Comparison of ENCODE assay signal across 15 cellular contexts in genomic region chr1:200767326-200767725, GRCh38.
DNase-seq lines count a peak whose midpoint lies in the region; TF ChIP-seq lines count a peak whose summit lies in the region.
"Had no signal": no experiment of that assay in that cellular context is flagged by ENCODE, and none has a peak within 500 bp of the region (broad histone marks: within the 10 kb centered on the region; RNA-seq: fewer than 3 reads in every experiment).

No MANE protein-coding gene starts in this region.

- peak; percentile 33 for DNase-seq in HCEC 1CT
- DNase-seq in choroid plexus epithelial cell (ENCODE audit: low read depth) = peak; percentile 42
- peak; percentile 6 for DNase-seq in fibroblast of the conjunctiva (ENCODE audit: low read depth)
- no peak for DNase-seq in stimulated activated CD4-positive, alpha-beta T cell treated with anti-CD3 and anti-CD28 coated beads, Interleukin-1b, Interleukin-23, amount 100 ng/mL, for 48 hours
- no peak for DNase-seq in DMS79 (lab: John Stamatoyannopoulos, UW)
- DNase-seq in activated effector memory CD4-positive, alpha-beta T cell treated with Interleukin-2 at 50 U/mL for 16 hours = no peak
- DNase-seq in NK-92 (lab: John Stamatoyannopoulos, UW; ENCODE audit: unreplicated experiment) = no peak
- DNase-seq: Calu3; CD4-positive, alpha-beta memory T cell; DMS53; KBM-7; NCI-H1436 treated with DMSO at 0.1 percent for 48 hours; NCI-H2081 treated with DMSO at 0.1 percent for 48 hours; NCI-H510A treated with DMSO at 0.1 percent for 48 hours; NCI-H82 had no signal

- TF ChIP-seq CTCF in choroid plexus epithelial cell (conservative IDR thresholded peaks at IDR 0.05; ENCODE audit: low read depth, low read length) = no peak

- H3K4me3 ChIP-seq in choroid plexus epithelial cell (ENCODE audit: low read depth, low read length) = no peak overlapping the region

Comparison
In these comparisons a context has a peak if more than half of its experiments do, and no peak if none do; other contexts are left out.
1. DNase-seq: peak in HCEC 1CT (single experiment), choroid plexus epithelial cell (single experiment) and fibroblast of the conjunctiva (single experiment); none in stimulated activated CD4-positive, alpha-beta T cell treated with anti-CD3 and anti-CD28 coated beads, Interleukin-1b, Interleukin-23, amount 100 ng/mL, for 48 hours (single experiment), DMS79 (single experiment), activated effector memory CD4-positive, alpha-beta T cell treated with Interleukin-2 at 50 U/mL for 16 hours (single experiment) and NK-92 (single experiment).